Comparison of ENCODE assay signal across 9 cellular contexts in the genomic region with DNA sequence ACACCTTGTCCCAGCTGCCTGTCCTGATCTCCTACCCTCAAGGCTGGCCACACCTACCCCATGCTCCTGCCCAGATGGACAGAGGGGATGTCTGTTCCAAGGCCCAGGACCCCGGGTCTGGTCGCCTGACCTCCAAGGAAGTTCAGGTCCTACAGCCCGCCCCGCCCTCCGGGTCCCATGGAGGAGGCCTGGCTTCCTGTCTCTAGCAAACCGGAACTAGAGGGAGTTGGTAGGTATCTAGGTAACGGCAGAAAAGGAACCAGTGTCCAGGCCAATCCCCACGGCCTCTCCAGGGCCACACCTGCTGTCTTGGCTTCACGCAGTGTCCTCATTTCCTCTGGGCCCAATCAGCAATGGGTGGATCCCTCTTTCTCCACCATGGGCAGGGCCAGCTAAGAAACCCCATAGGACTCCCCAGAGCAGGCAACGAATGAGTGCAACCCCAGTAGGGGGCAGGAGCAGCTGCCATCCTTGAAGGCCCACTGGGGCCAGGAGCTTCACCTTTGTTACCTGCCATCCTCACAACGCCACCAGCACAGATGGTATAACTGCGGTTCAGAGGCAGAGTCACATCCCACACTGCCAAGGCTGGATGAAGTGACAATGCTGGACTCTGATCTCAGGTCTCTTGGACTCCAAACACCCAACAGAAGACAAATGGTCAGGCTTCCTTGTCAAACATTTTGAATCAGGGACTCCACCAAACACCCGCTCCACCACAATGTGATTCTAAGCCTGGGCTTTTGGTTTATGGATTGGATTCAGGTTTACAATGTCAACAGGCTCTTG. TPM values are rescaled to one million over a fixed set of nuclear protein-coding genes. Genes with fewer than 3 reads are reported as not detected.
DNase-seq lines count a peak whose midpoint lies in the region; ATAC-seq, FAIRE-seq and TF ChIP-seq lines count a peak whose summit lies in the region.
"Had no signal": no experiment of that assay in that cellular context is flagged by ENCODE, and none has a peak within 500 bp of the region (broad histone marks: within the 10 kb centered on the region; RNA-seq: fewer than 3 reads in every experiment).

No MANE protein-coding gene starts in this region.

- peak in 1 of 2 donors; percentile 19 for TF ChIP-seq CTCF in endothelial cell of umbilical vein (IDR thresholded peaks at IDR 0.05; ENCODE audit: extremely low read depth in 1 of 2, insufficient read depth in 1 of 2, low read depth in 1 of 2, low read length in 2 of 2)

- TF ChIP-seq POLR2A in GM12891 (IDR thresholded peaks at IDR 0.05; ENCODE audit: low read depth, low read length) = 0 out of 2 replicates have a peak, but pooled peaks have one; percentile 20
- TF ChIP-seq POLR2A in endothelial cell of umbilical vein (IDR thresholded peaks at IDR 0.05; ENCODE audit: low read depth, low read length) = no peak

- no peak for ATAC-seq in GM18861 (IDR thresholded peaks at IDR 0.05; ENCODE audit: unreplicated experiment)
- no peak for ATAC-seq in HG03457 (IDR thresholded peaks at IDR 0.05; ENCODE audit: unreplicated experiment)

- H3K9ac ChIP-seq in endothelial cell of umbilical vein (replicated peaks; ENCODE audit: extremely low read depth, insufficient read depth, low read length) = peak overlapping the region; percentile 8

- intact Hi-C loops in endothelial cell of umbilical vein (cut with micrococcal nuclease) = no loop called here

- H4K20me1 ChIP-seq in endothelial cell of umbilical vein (replicated peaks; ENCODE audit: control insufficient read depth, extremely low read depth, insufficient read depth, low read length) = no peaks in the 10 kb centered on the region

- H3K4me1 ChIP-seq in endothelial cell of umbilical vein (ENCODE audit: control insufficient read depth, extremely low read depth, insufficient read depth, low read length) = peaks cover 50% of the 10 kb centered on the region

- POLR2A ChIA-PET in endothelial cell of umbilical vein (lab: Charles Lee) = interaction anchor here (7.6 to 8.6 kb wide), 3 partner anchors 25 to 65 kb away, joined by 32 to 211 read pairs (median 88); partner anchors contain the start of genes PXN, RNU4-1, RNU4-2 and RPLP0

- H3K36me3 ChIP-seq in endothelial cell of umbilical vein (ENCODE audit: control insufficient read depth in 2 of 2, extremely low read depth in 1 of 2, insufficient read depth in 2 of 2, low read length in 2 of 2) = peaks cover 11 to 45% of the 10 kb centered on the region in 2 experiments

- H3K27me3 ChIP-seq in endothelial cell of umbilical vein (ENCODE audit: control insufficient read depth in 2 of 2, insufficient read depth in 2 of 2, low read length in 2 of 2) = no peaks in the 10 kb centered on the region
- H3K27me3 ChIP-seq: cardiac muscle cell had no signal

- H3K4me3 ChIP-seq in endothelial cell of umbilical vein (replicated peaks in 1 of 3; ENCODE audit: insufficient read depth in 1 of 3, low read depth in 1 of 3, low read length in 3 of 3) = no peak overlapping the region
- H3K4me3 ChIP-seq in skin epidermis = no peak overlapping the region
- H3K4me3 ChIP-seq: cardiac muscle cell had no signal

- peak; percentile 62 for DNase-seq in GM12891 (ENCODE audit: insufficient read length, low spot score)
- DNase-seq in NOMO-1 (lab: John Stamatoyannopoulos, UW; ENCODE audit: unreplicated experiment in 2 of 2) = peak; percentile 31 to 53
- no peak for DNase-seq in endothelial cell of umbilical vein (ENCODE audit: low read depth, low spot score)
- no peak for DNase-seq in putamen (ENCODE audit: low spot score)
- DNase-seq in stimulated activated CD8-positive, alpha-beta memory T cell treated with anti-CD3 and anti-CD28 coated beads, Interleukin-4, amount 100 ng/mL, for 48 hours = no peak

- BruUV-seq in endothelial cell of umbilical vein (replicated peaks; lab: Mats Ljungman, UMichigan) = no TSS peak

- H2AFZ ChIP-seq in endothelial cell of umbilical vein (ENCODE audit: low read depth, low read length) = no peak overlapping the region

- FAIRE-seq in GM12891 (lab: Jason Lieb, UNC) (no peak), endothelial cell of umbilical vein (lab: Jason Lieb, UNC) (peak; percentile 82)

- CTCF ChIA-PET in endothelial cell of umbilical vein (lab: Charles Lee) = interaction anchor here (1.0 to 10.7 kb wide), 5 partner anchors 9 to 65 kb away, joined by 3 to 1402 read pairs (median 19); partner anchors contain the start of genes PXN, RNU4-1 and RNU4-2

- no peaks in the 10 kb centered on the region for H3K9me1 ChIP-seq in endothelial cell of umbilical vein (replicated peaks; ENCODE audit: control insufficient read depth, extremely low read depth, insufficient read depth, low read length)

- no peaks in the 10 kb centered on the region for H3K9me3 ChIP-seq in endothelial cell of umbilical vein (replicated peaks; ENCODE audit: control insufficient read depth, insufficient read depth, low read length)

- peak overlapping the region; percentile 41 for H3K27ac ChIP-seq in endothelial cell of umbilical vein (ENCODE audit: insufficient read depth, low read depth, low read length)
- H3K27ac ChIP-seq in skin epidermis = peak overlapping the region in 15 of 21 experiments; percentile 10 to 81 (median 52)

- dilution Hi-C loops in endothelial cell of umbilical vein (cut with MboI; ENCODE audit: extremely low pct_ligation_motif_present, low sequenced_read_pairs) = no loop called here

- H3K4me2 ChIP-seq in endothelial cell of umbilical vein (ENCODE audit: insufficient read depth, low read length) = no peak overlapping the region

- peaks cover 88% of the 10 kb centered on the region for H3K79me2 ChIP-seq in endothelial cell of umbilical vein (ENCODE audit: control insufficient read depth, insufficient read depth, low read length)

TF ChIP-seq in GM12891, 5 proteins besides CTCF, POLR2A, EP300 and RAD21:
- TF ChIP-seq TAF1 (IDR thresholded peaks at IDR 0.05; ENCODE audit: low read depth, low read length) (no peak), SPI1 (IDR thresholded peaks at IDR 0.05; ENCODE audit: low read depth, low read length) (0 out of 2 replicates have a peak, but pooled peaks have one; percentile 1)
TF ChIP-seq in GM12891: peak in this region for 1.

TF ChIP-seq in endothelial cell of umbilical vein, 7 proteins besides CTCF, POLR2A, EP300 and RAD21:
- TF ChIP-seq MYC (IDR thresholded peaks at IDR 0.05; ENCODE audit: low read depth, low read length) (no peak), FOS (IDR thresholded peaks at IDR 0.05; ENCODE audit: borderline replicate concordance, insufficient read depth, low read length) (no peak)

RNA-seq across cellular contexts. Expression of gene RPLP0, which starts 25.1 kb away (rescaled TPM):
- polyA plus RNA-seq in GM12891 (2012; ENCODE audit: low read depth, missing spikeins) = 5,981 TPM
- 2,020 and 2,099 TPM in 2 replicates for total RNA-seq in endothelial cell of umbilical vein
- polyA plus RNA-seq in endothelial cell of umbilical vein = 7,015 and 7,522 TPM in 2 replicates
- polyA plus RNA-seq in endothelial cell of umbilical vein (2011; cell fraction: cytosol; rRNA removed) = 8,040 and 8,266 TPM in 2 replicates
- 2,768 and 3,060 TPM in 2 replicates for polyA plus RNA-seq in endothelial cell of umbilical vein (2011; cell fraction: nucleus; rRNA removed)
- 2,884 and 3,284 TPM in 2 replicates for polyA plus RNA-seq in endothelial cell of umbilical vein (2012)
- 3,611 and 3,830 TPM in 2 replicates for polyA minus RNA-seq in endothelial cell of umbilical vein
- polyA minus RNA-seq in endothelial cell of umbilical vein (2011; cell fraction: cytosol; rRNA and poly(A)+ RNA removed) = 2,139 TPM
- 516 and 595 TPM in 2 replicates for polyA minus RNA-seq in endothelial cell of umbilical vein (2011; cell fraction: nucleus; rRNA and poly(A)+ RNA removed)

RNA-seq across cellular contexts. Expression of gene GCN1, which starts 31.5 kb away (rescaled TPM):
- polyA plus RNA-seq in GM12891 (2012; ENCODE audit: low read depth, missing spikeins) = 39.6 TPM
- 79.1 and 101 TPM in 2 replicates for total RNA-seq in endothelial cell of umbilical vein
- polyA plus RNA-seq in endothelial cell of umbilical vein = 30.1 and 38.3 TPM in 2 replicates
- polyA plus RNA-seq in endothelial cell of umbilical vein (2011; cell fraction: cytosol; rRNA removed) = 27.7 and 31.9 TPM in 2 replicates
- polyA plus RNA-seq in endothelial cell of umbilical vein (2011; cell fraction: nucleus; rRNA removed) = 308 and 543 TPM in 2 replicates
- 52.5 and 53.9 TPM in 2 replicates for polyA plus RNA-seq in endothelial cell of umbilical vein (2012)
- polyA minus RNA-seq in endothelial cell of umbilical vein = 134 and 148 TPM in 2 replicates
- polyA minus RNA-seq in endothelial cell of umbilical vein (2011; cell fraction: cytosol; rRNA and poly(A)+ RNA removed) = 86.0 TPM
- polyA minus RNA-seq in endothelial cell of umbilical vein (2011; cell fraction: nucleus; rRNA and poly(A)+ RNA removed) = 132 and 142 TPM in 2 replicates

RNA-seq across cellular contexts. Expression of gene PXN, which starts 39.5 kb away (rescaled TPM):
- polyA plus RNA-seq in GM12891 (2012; ENCODE audit: low read depth, missing spikeins) = 17.6 TPM
- 228 and 258 TPM in 2 replicates for total RNA-seq in endothelial cell of umbilical vein
- 132 and 192 TPM in 2 replicates for polyA plus RNA-seq in endothelial cell of umbilical vein
- 97.5 and 108 TPM in 2 replicates for polyA plus RNA-seq in endothelial cell of umbilical vein (2011; cell fraction: cytosol; rRNA removed)
- polyA plus RNA-seq in endothelial cell of umbilical vein (2011; cell fraction: nucleus; rRNA removed) = 253 and 301 TPM in 2 replicates
- 204 and 280 TPM in 2 replicates for polyA plus RNA-seq in endothelial cell of umbilical vein (2012)
- polyA minus RNA-seq in endothelial cell of umbilical vein = 119 and 149 TPM in 2 replicates
- 23.4 TPM for polyA minus RNA-seq in endothelial cell of umbilical vein (2011; cell fraction: cytosol; rRNA and poly(A)+ RNA removed)
- polyA minus RNA-seq in endothelial cell of umbilical vein (2011; cell fraction: nucleus; rRNA and poly(A)+ RNA removed) = 96.7 and 110 TPM in 2 replicates

Comparison
In these comparisons a context has a peak if more than half of its experiments do, and no peak if none do; other contexts are left out.
1. DNase-seq: peak in GM12891 (single experiment) and NOMO-1 (2 of 2); none in endothelial cell of umbilical vein (single experiment), putamen (single experiment) and stimulated activated CD8-positive, alpha-beta memory T cell treated with anti-CD3 and anti-CD28 coated beads, Interleukin-4, amount 100 ng/mL, for 48 hours (single experiment).